Comparison of ENCODE assay signal across 9 cellular contexts in the genomic region with DNA sequence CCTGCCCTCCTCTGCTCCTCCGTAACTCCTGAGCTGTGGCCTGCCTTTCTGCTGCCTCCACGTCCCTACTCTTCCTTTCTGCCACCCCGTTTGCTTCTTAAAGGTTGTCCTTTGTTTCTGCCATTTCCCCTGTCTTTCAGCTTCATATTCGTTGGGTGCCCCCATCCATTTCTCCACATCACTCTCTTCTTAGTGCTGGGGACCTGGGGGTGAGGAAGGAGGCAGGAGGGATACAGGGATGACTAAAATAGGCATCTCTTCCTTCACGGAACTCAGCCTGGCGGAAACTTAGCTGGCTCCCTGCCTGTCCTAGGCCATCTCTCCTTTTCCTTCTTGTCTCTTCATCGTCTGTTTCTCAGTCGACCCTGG.
DNase-seq lines count a peak whose midpoint lies in the region; ATAC-seq and TF ChIP-seq lines count a peak whose summit lies in the region.
"Had no signal": no experiment of that assay in that cellular context is flagged by ENCODE, and none has a peak within 500 bp of the region (broad histone marks: within the 10 kb centered on the region; RNA-seq: fewer than 3 reads in every experiment).

No MANE protein-coding gene starts in this region.

- no peaks in the 10 kb centered on the region for H3K9me3 ChIP-seq in tibial nerve

- no peak overlapping the region for H4K5ac ChIP-seq in mesendoderm (ENCODE audit: low read length)

- H3K27ac ChIP-seq in mesendoderm (ENCODE audit: low read depth, low read length) (no peak overlapping the region), tibial nerve (peak overlapping the region in 1 of 4 donors; percentile 65)

- H2BK120ac ChIP-seq in mesendoderm (ENCODE audit: low read depth, low read length) = no peak overlapping the region

- H2AK5ac ChIP-seq in mesendoderm (ENCODE audit: low read length) = no peak overlapping the region

- no peak for TF ChIP-seq POLR2A in tibial nerve (IDR thresholded peaks at IDR 0.05)

- no peaks in the 10 kb centered on the region for H3K36me3 Mint-ChIP-seq in activated naive CD4-positive, alpha-beta T cell treated with anti-CD3 and anti-CD28 coated beads for 36 hours (ENCODE audit: low read depth)
- peaks cover 0 to 16% of the 10 kb centered on the region in 2 donors for H3K36me3 Mint-ChIP-seq in activated naive CD4-positive, alpha-beta T cell treated with anti-CD3 and anti-CD28 coated beads, Interleukin-2, amount 50 U/mL, for 72 hours
- no peaks in the 10 kb centered on the region for H3K36me3 Mint-ChIP-seq in brain

- H3K4me3 ChIP-seq in mesendoderm (ENCODE audit: low read length) (no peak overlapping the region), tibial nerve (peak overlapping the region; percentile 26 to 62 (median 44))
- H3K4me3 ChIP-seq: K562 had no signal

- peaks cover 39% of the 10 kb centered on the region for H3K27me3 Mint-ChIP-seq in activated naive CD4-positive, alpha-beta T cell treated with anti-CD3 and anti-CD28 coated beads for 36 hours (ENCODE audit: low read depth)
- peaks cover 16% of the 10 kb centered on the region for H3K27me3 Mint-ChIP-seq in brain

- CTCF ChIA-PET in activated naive CD4-positive, alpha-beta T cell treated with anti-CD3 and anti-CD28 coated beads for 36 hours (lab: Charles Lee) = interaction anchor here (0.9 to 2.8 kb wide), 10 partner anchors 9 to 151 kb away, joined by 3 to 16 read pairs (median 4); no protein-coding TSS in a partner anchor

- H4K8ac ChIP-seq in mesendoderm (ENCODE audit: low read depth, low read length) = no peak overlapping the region

- no peak overlapping the region for H3K4ac ChIP-seq in mesendoderm (ENCODE audit: low read depth, low read length)

- H3K18ac ChIP-seq in mesendoderm (ENCODE audit: low read length) = peak overlapping the region; percentile 31

- no peak overlapping the region for H3K23ac ChIP-seq in mesendoderm (ENCODE audit: low read length)

- peaks cover 10% of the 10 kb centered on the region for H3K4me1 Mint-ChIP-seq in activated naive CD4-positive, alpha-beta T cell treated with anti-CD3 and anti-CD28 coated beads for 36 hours (ENCODE audit: low read depth)
- peaks cover 35% of the 10 kb centered on the region for H3K4me1 Mint-ChIP-seq in brain

- H3K36me3 ChIP-seq in mesendoderm (ENCODE audit: control insufficient read depth, insufficient read depth, low read length) (no peaks in the 10 kb centered on the region), tibial nerve (no peaks in the 10 kb centered on the region)

- H3K79me2 ChIP-seq in mesendoderm (ENCODE audit: control insufficient read depth, insufficient read depth, low read length) = no peaks in the 10 kb centered on the region

- H2BK5ac ChIP-seq in mesendoderm (ENCODE audit: low read length) = no peak overlapping the region

- H3K79me1 ChIP-seq in mesendoderm (ENCODE audit: low read length) = no peaks in the 10 kb centered on the region

- DNase-seq in activated naive CD4-positive, alpha-beta T cell treated with anti-CD3 and anti-CD28 coated beads for 36 hours = no peak
- no peak for DNase-seq in activated naive CD4-positive, alpha-beta T cell treated with anti-CD3 and anti-CD28 coated beads, Interleukin-2, amount 50 U/mL, for 72 hours (ENCODE audit: low spot score in 2 of 2)
- no peak for DNase-seq in mesendoderm
- no peak for DNase-seq in tibial nerve (ENCODE audit: low spot score in 2 of 2)
- no peak for DNase-seq in COLO829 (ENCODE audit: low spot score)
- DNase-seq in LoVo (ENCODE audit: low spot score) = no peak
- no peak for DNase-seq in dedifferentiated amniotic fluid mesenchymal stem cell (ENCODE audit: extremely low spot score)

- H3K27me3 ChIP-seq in mesendoderm (ENCODE audit: insufficient read depth, low read length, poor library complexity) (no peaks in the 10 kb centered on the region), tibial nerve (peaks cover 0 to 16% of the 10 kb centered on the region in 2 donors)

- H3K9ac ChIP-seq in mesendoderm (ENCODE audit: low read length) = peak overlapping the region; percentile 22

- no peak overlapping the region for H3K4me2 ChIP-seq in mesendoderm (ENCODE audit: low read length)

- no peak overlapping the region for H2BK15ac ChIP-seq in mesendoderm (replicated peaks; ENCODE audit: low read depth)

- no CpG with 5 or more reads among the region's 8 CpGs for WGBS in mesendoderm (ENCODE audit: extremely low coverage, insufficient coverage, low lambda C conversion rate)
- 35 to 38% methylated on average over 8 of the region's 8 CpGs for WGBS in tibial nerve, 2 donors

- TF ChIP-seq CTCF in brain (conservative IDR thresholded peaks at IDR 0.05) = peak in 1 of 2 experiments; percentile 21
- TF ChIP-seq CTCF in tibial nerve (IDR thresholded peaks at IDR 0.05) = no peak

- intact Hi-C loops in activated naive CD4-positive, alpha-beta T cell treated with anti-CD3 and anti-CD28 coated beads for 36 hours (cut with micrococcal nuclease) = loop anchor here (2.0 to 10.0 kb wide), 2 partner anchors 19 to 961 kb away; a partner anchor contains a TSS

- no peak for TF ChIP-seq EP300 in tibial nerve (IDR thresholded peaks at IDR 0.05)

- peaks cover 8% of the 10 kb centered on the region for H3K4me1 ChIP-seq in mesendoderm (ENCODE audit: control insufficient read depth, low read depth, low read length)
- H3K4me1 ChIP-seq in tibial nerve = peaks cover 0 to 22% (median 8%) of the 10 kb centered on the region in 4 donors

- ATAC-seq in activated naive CD4-positive, alpha-beta T cell treated with anti-CD3 and anti-CD28 coated beads, Interleukin-2, amount 50 U/mL, for 72 hours = no peak
- ATAC-seq: K562 had no signal

- no peaks in the 10 kb centered on the region for H3K9me3 Mint-ChIP-seq in activated naive CD4-positive, alpha-beta T cell treated with anti-CD3 and anti-CD28 coated beads for 36 hours
- H3K9me3 Mint-ChIP-seq in activated naive CD4-positive, alpha-beta T cell treated with anti-CD3 and anti-CD28 coated beads, Interleukin-2, amount 50 U/mL, for 72 hours = peaks cover 0 to 9% of the 10 kb centered on the region in 2 donors
- peaks cover 0 to 8% (median 2%) of the 10 kb centered on the region in 5 experiments for H3K9me3 Mint-ChIP-seq in brain

- H3K27ac Mint-ChIP-seq in activated naive CD4-positive, alpha-beta T cell treated with anti-CD3 and anti-CD28 coated beads for 36 hours = no peak overlapping the region
- H3K27ac Mint-ChIP-seq in activated naive CD4-positive, alpha-beta T cell treated with anti-CD3 and anti-CD28 coated beads, Interleukin-2, amount 50 U/mL, for 72 hours = no peak overlapping the region
- H3K27ac Mint-ChIP-seq in brain = peak overlapping the region in 4 of 5 experiments; percentile 16 to 82 (median 42)

- peak overlapping the region; percentile 60 for H3K4me3 Mint-ChIP-seq in activated naive CD4-positive, alpha-beta T cell treated with anti-CD3 and anti-CD28 coated beads for 36 hours
- peak overlapping the region; percentile 81 to 88 (median 86) for H3K4me3 Mint-ChIP-seq in brain

- peak overlapping the region; percentile 59 for H3K56ac ChIP-seq in mesendoderm (ENCODE audit: low read length)

Comparison
In these comparisons a context has a peak if more than half of its experiments do, and no peak if none do; other contexts are left out.
1. H3K27ac Mint-ChIP-seq: peak in brain (4 of 5); none in activated naive CD4-positive, alpha-beta T cell treated with anti-CD3 and anti-CD28 coated beads for 36 hours (single experiment) and activated naive CD4-positive, alpha-beta T cell treated with anti-CD3 and anti-CD28 coated beads, Interleukin-2, amount 50 U/mL, for 72 hours (0 of 2).